In genomic region chr6:1925743-1926430, GRCh38 we compare ENCODE assay signal across 2 cellular contexts.
TF ChIP-seq lines count a peak whose summit lies in the region.

No MANE protein-coding gene starts in this region.

TF ChIP-seq in GM23338, 12 proteins besides CTCF, POLR2A, EP300 and RAD21:
- TF ChIP-seq CREB1 (CRISPR knock-in tag; IDR thresholded peaks at IDR 0.05; ENCODE audit: low read depth): no peak
- TF ChIP-seq NANOG (IDR thresholded peaks at IDR 0.05; ENCODE audit: borderline replicate concordance): no peak
- no peak for TF ChIP-seq EZH2phosphoT487 (IDR thresholded peaks at IDR 0.05; ENCODE audit: unreplicated experiment)
- TF ChIP-seq ZNF331 (CRISPR knock-in tag; IDR thresholded peaks at IDR 0.05; ENCODE audit: low read depth): no peak

TF ChIP-seq in IMR-90, 13 proteins besides CTCF, POLR2A, EP300 and RAD21:
- TF ChIP-seq CEBPB (IDR thresholded peaks at IDR 0.05; ENCODE audit: low read depth, low read length) (no peak), BHLHE40 (IDR thresholded peaks at IDR 0.05; ENCODE audit: low read depth, low read length) (no peak), ELK1 (IDR thresholded peaks at IDR 0.05; ENCODE audit: borderline replicate concordance, low read depth, low read length) (no peak), RFX5 (IDR thresholded peaks at IDR 0.05; ENCODE audit: low read depth, low read length) (no peak), MXI1 (IDR thresholded peaks at IDR 0.05; ENCODE audit: borderline replicate concordance, low read depth, low read length) (no peak)
